10 cellular contexts compared by ENCODE assay signal in the genomic region with DNA sequence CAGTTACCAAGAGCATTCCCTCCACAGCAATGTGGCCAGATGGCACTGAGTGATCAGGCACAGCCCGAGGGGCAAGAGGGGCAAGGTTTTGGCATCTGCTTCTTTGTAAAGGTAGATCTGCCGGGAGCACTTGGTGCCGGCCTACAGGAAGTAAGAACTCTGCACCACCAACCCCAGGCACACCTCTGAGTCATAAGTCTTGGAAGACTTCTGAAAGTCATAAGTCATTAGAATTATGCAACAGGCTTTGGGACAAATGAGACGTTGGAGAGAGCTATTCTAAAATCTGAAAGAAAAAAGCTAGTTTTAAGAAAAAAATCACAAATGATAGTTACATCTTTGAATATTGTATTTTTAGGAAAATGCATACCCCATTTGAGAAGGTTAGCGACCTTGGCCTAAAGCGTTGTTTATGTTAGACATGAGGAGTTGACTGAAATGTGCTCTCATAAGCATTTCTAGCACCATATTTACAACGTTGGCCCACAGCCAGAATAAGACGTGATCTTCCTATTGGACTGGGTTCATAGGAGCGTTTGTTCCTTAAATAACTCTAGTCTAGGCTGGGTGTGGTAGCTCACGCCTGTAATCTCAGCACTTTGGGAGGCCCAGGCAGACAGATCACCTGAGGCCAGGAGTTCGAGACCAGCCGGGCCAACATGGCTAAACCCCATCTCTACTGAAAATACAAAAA. TPM values are rescaled to one million over a fixed set of nuclear protein-coding genes. Genes with fewer than 3 reads are reported as not detected.
DNase-seq lines count a peak whose midpoint lies in the region; ATAC-seq and TF ChIP-seq lines count a peak whose summit lies in the region.
"Had no signal": no experiment of that assay in that cellular context is flagged by ENCODE, and none has a peak within 500 bp of the region (broad histone marks: within the 10 kb centered on the region; RNA-seq: fewer than 3 reads in every experiment).

No MANE protein-coding gene starts in this region.

- TF ChIP-seq EP300 in Ishikawa (IDR thresholded peaks at IDR 0.05; ENCODE audit: borderline replicate concordance), result no peak

- H3K9me3 ChIP-seq in ascending aorta (no peaks in the 10 kb centered on the region), left lung (no peaks in the 10 kb centered on the region)

- H3K27me3 ChIP-seq in ascending aorta, result no peaks in the 10 kb centered on the region
- no peaks in the 10 kb centered on the region for H3K27me3 ChIP-seq in left lung

- no peak overlapping the region for H3K4me3 ChIP-seq in ascending aorta
- no peak overlapping the region for H3K4me3 ChIP-seq in left lung

- intact Hi-C loops in ascending aorta (cut with DNase I), result loop anchor here (5.0 kb wide), 2 partner anchors 135 to 185 kb away; a partner anchor contains a TSS
- intact Hi-C loops in left lung (cut with DNase I), result no loop called here

- peak; percentile 73 for ATAC-seq in left lung
- ATAC-seq in GM18520 (IDR thresholded peaks at IDR 0.05; ENCODE audit: unreplicated experiment), result no peak
- ATAC-seq in HG03196 (IDR thresholded peaks at IDR 0.05; ENCODE audit: unreplicated experiment), result no peak
- ATAC-seq in GM18511 (IDR thresholded peaks at IDR 0.05; ENCODE audit: unreplicated experiment), result no peak
- ATAC-seq: HepG2 had no signal

- H3K4me1 ChIP-seq in ascending aorta (peaks cover 0 to 3% of the 10 kb centered on the region in 2 donors), left lung (peaks cover 0 to 20% of the 10 kb centered on the region in 2 donors)
- H3K4me1 ChIP-seq: parathyroid adenoma had no signal

- DNase-seq in AG08395 (ENCODE audit: low spot score), result peak; percentile 87
- peak in 1 of 2 donors; percentile 76 for DNase-seq in ascending aorta (ENCODE audit: low spot score in 2 of 2)
- DNase-seq in left lung, result peak in 1 of 2 donors; percentile 50
- no peak for DNase-seq in NCI-H2081 treated with DMSO at 0.1 percent for 48 hours (lab: John Stamatoyannopoulos, UW)

- TF ChIP-seq CTCF in ascending aorta (IDR thresholded peaks at IDR 0.05) (no peak), left lung (IDR thresholded peaks at IDR 0.05) (no peak)

- H3K27ac ChIP-seq in ascending aorta (peak overlapping the region; percentile 83 to 84), left lung (peak overlapping the region; percentile 28 to 66)
- H3K27ac ChIP-seq: parathyroid adenoma had no signal

- no peaks in the 10 kb centered on the region for H3K36me3 ChIP-seq in ascending aorta
- H3K36me3 ChIP-seq in left lung, result no peaks in the 10 kb centered on the region

- no peak for TF ChIP-seq RAD21 in Ishikawa (IDR thresholded peaks at IDR 0.05; ENCODE audit: low read depth)

TF ChIP-seq in Ishikawa, 13 proteins besides CTCF, POLR2A, EP300 and RAD21:
- no peak for TF ChIP-seq CREB1 (IDR thresholded peaks at IDR 0.05; ENCODE audit: low read depth)
- TF ChIP-seq FOXM1 (IDR thresholded peaks at IDR 0.05; ENCODE audit: borderline replicate concordance, low read depth), result no peak
- peak; percentile 10; the same call in 1 of the 2 replicates for TF ChIP-seq NFIC (IDR thresholded peaks at IDR 0.05)
- TF ChIP-seq CEBPB (IDR thresholded peaks at IDR 0.05), result peak; percentile 82

RNA-seq across cellular contexts. Expression of a gene that starts 37.7 kb away (rescaled TPM):
- 0.85 TPM for total RNA-seq in ascending aorta
- 1 to 10 TPM; 2.4 to 2.7 TPM for total RNA-seq in left lung
- total RNA-seq: HepG2 had no signal
